ENCODE assay signal across 10 cellular contexts in the genomic region with DNA sequence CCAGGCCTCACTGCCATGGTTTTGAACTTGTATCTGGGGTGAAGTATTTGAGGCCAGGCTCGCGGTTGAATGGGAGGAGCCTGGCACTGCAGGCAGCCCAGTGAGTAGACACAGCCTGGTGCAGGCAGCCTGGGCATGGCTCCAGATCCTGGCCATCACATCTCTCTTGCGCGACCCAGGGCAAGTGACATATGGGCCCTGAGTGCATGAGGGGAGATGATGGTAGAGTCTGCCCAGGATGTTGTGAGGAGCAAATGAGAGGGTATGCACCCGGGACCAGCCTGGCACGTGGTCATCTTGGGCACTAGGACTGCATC.
DNase-seq lines count a peak whose midpoint lies in the region; ATAC-seq and TF ChIP-seq lines count a peak whose summit lies in the region.
"Had no signal": no experiment of that assay in that cellular context is flagged by ENCODE, and none has a peak within 500 bp of the region (broad histone marks: within the 10 kb centered on the region; RNA-seq: fewer than 3 reads in every experiment).

No MANE protein-coding gene starts in this region.

- ATAC-seq in GM18511 (IDR thresholded peaks at IDR 0.05; ENCODE audit: unreplicated experiment) = no peak

- DNase-seq in AG20443 (ENCODE audit: low spot score) = peak; percentile 79
- DNase-seq in M059J (ENCODE audit: low read depth) = peak; percentile 85
- DNase-seq in esophagus squamous epithelium (lab: John Stamatoyannopoulos, UW) = no peak
- DNase-seq in NCI-H1436 treated with DMSO at 0.1 percent for 48 hours (lab: John Stamatoyannopoulos, UW) = no peak
- no peak for DNase-seq in retina
- no peak for DNase-seq in GDM1 (lab: John Stamatoyannopoulos, UW)
- DNase-seq: foreskin melanocyte had no signal

- no peak overlapping the region for H3K9ac ChIP-seq in muscle layer of colon (ENCODE audit: low read length)

- no peaks in the 10 kb centered on the region for H3K9me3 ChIP-seq in esophagus squamous epithelium
- no peaks in the 10 kb centered on the region for H3K9me3 ChIP-seq in muscle layer of colon (ENCODE audit: low read length)

- WGBS in esophagus squamous epithelium, 2 donors = 35 to 41% methylated on average over 2 to 4 of the region's 6 CpGs

- H3K27ac ChIP-seq in esophagus squamous epithelium = peak overlapping the region in 3 of 4 donors; percentile 16 to 58 (median 48)
- peak overlapping the region; percentile 44 for H3K27ac ChIP-seq in muscle layer of colon (ENCODE audit: low read depth, low read length)

- no peak for TF ChIP-seq POLR2A in esophagus squamous epithelium (IDR thresholded peaks at IDR 0.05)

- H3K27me3 ChIP-seq in esophagus squamous epithelium = no peaks in the 10 kb centered on the region
- no peaks in the 10 kb centered on the region for H3K27me3 ChIP-seq in muscle layer of colon (ENCODE audit: control insufficient read depth in 1 of 2, insufficient read depth in 2 of 2, low read length in 2 of 2)

- intact Hi-C loops in esophagus squamous epithelium (cut with DNase I) = no loop called here

- H3K4me3 ChIP-seq in esophagus squamous epithelium (no peak overlapping the region), muscle layer of colon (ENCODE audit: low read depth in 1 of 2, low read length in 2 of 2) (no peak overlapping the region)
- H3K4me3 ChIP-seq: smooth muscle cell had no signal

- no peak for TF ChIP-seq CTCF in esophagus squamous epithelium (IDR thresholded peaks at IDR 0.05)

- no peaks in the 10 kb centered on the region for H3K36me3 ChIP-seq in esophagus squamous epithelium
- H3K36me3 ChIP-seq in muscle layer of colon (ENCODE audit: insufficient read depth, low read length) = no peaks in the 10 kb centered on the region

- H3K4me1 ChIP-seq in esophagus squamous epithelium (peaks cover 11 to 40% (median 15%) of the 10 kb centered on the region in 3 donors), muscle layer of colon (ENCODE audit: insufficient read depth, low read length) (peaks cover 23% of the 10 kb centered on the region)

Comparison
In these comparisons a context has a peak if more than half of its experiments do, and no peak if none do; other contexts are left out.
1. DNase-seq: peak in AG20443 (single experiment) and M059J (single experiment); none in esophagus squamous epithelium (single experiment), NCI-H1436 treated with DMSO at 0.1 percent for 48 hours (single experiment), retina (single experiment) and GDM1 (single experiment).